11 cellular contexts compared by ENCODE assay signal in genomic region chr12:68565391-68565903, GRCh38. TPM values are rescaled to one million over a fixed set of nuclear protein-coding genes. Genes with fewer than 3 reads are reported as not detected.
DNase-seq lines count a peak whose midpoint lies in the region; ATAC-seq and TF ChIP-seq lines count a peak whose summit lies in the region.
"Had no signal": no experiment of that assay in that cellular context is flagged by ENCODE, and none has a peak within 500 bp of the region (broad histone marks: within the 10 kb centered on the region; RNA-seq: fewer than 3 reads in every experiment).

No MANE protein-coding gene starts in this region.

- no peak for DNase-seq in activated CD8-positive, alpha-beta memory T cell treated with anti-CD3 and anti-CD28 coated beads, Interleukin-2, amount 10 ng/mL, durations not matched to agents 7 days and 5 days
- no peak for DNase-seq in activated CD8-positive, alpha-beta memory T cell treated with anti-CD3 and anti-CD28 coated beads for 24 hours
- DNase-seq in fibroblast of the aortic adventitia (ENCODE audit: low read depth) (peak; percentile 83), stromal cell of bone marrow (ENCODE audit: low read depth) (peak; percentile 89), NCI-H526 (lab: John Stamatoyannopoulos, UW) (no peak), occipital lobe (lab: John Stamatoyannopoulos, UW) (no peak)
- DNase-seq: activated effector memory CD4-positive, alpha-beta T cell treated with anti-CD3 and anti-CD28 coated beads, Interleukin-2, amount 50 U/mL, for 16 hours; C1 segment of cervical spinal cord; SHP77 had no signal

- H3K27me3 Mint-ChIP-seq in activated CD8-positive, alpha-beta memory T cell treated with anti-CD3 and anti-CD28 coated beads, Interleukin-2, amount 10 ng/mL, durations not matched to agents 7 days and 5 days, result no peaks in the 10 kb centered on the region
- H3K27me3 Mint-ChIP-seq in T-helper 1 cell treated with Interleukin-12 subunit alpha and Interleukin-12 subunit beta and Interleukin-4 antibody, amounts not matched to agents 30 μg/mL and 1 μg/mL, for 36 hours (ENCODE audit: low read depth), result no peaks in the 10 kb centered on the region

- CTCF ChIA-PET in activated CD8-positive, alpha-beta memory T cell treated with anti-CD3 and anti-CD28 coated beads, Interleukin-2, amount 10 ng/mL, durations not matched to agents 7 days and 5 days (lab: Charles Lee), result interaction anchor here (0.6 to 2.6 kb wide), 6 partner anchors 13 to 249 kb away, joined by 3 to 8 read pairs (median 3); partner anchors contain the start of gene RAP1B

- H3K27ac Mint-ChIP-seq in activated CD8-positive, alpha-beta memory T cell treated with anti-CD3 and anti-CD28 coated beads, Interleukin-2, amount 10 ng/mL, durations not matched to agents 7 days and 5 days, result peak overlapping the region; percentile 64
- H3K27ac Mint-ChIP-seq in T-helper 1 cell treated with Interleukin-12 subunit alpha and Interleukin-12 subunit beta and Interleukin-4 antibody, amounts not matched to agents 30 μg/mL and 1 μg/mL, for 36 hours, result peak overlapping the region; percentile 38

- peaks cover 26% of the 10 kb centered on the region for H3K4me1 Mint-ChIP-seq in activated CD8-positive, alpha-beta memory T cell treated with anti-CD3 and anti-CD28 coated beads, Interleukin-2, amount 10 ng/mL, durations not matched to agents 7 days and 5 days
- H3K4me1 Mint-ChIP-seq in T-helper 1 cell treated with Interleukin-12 subunit alpha and Interleukin-12 subunit beta and Interleukin-4 antibody, amounts not matched to agents 30 μg/mL and 1 μg/mL, for 36 hours (ENCODE audit: low read depth), result peaks cover 23% of the 10 kb centered on the region

- H3K4me3 Mint-ChIP-seq in activated CD8-positive, alpha-beta memory T cell treated with anti-CD3 and anti-CD28 coated beads, Interleukin-2, amount 10 ng/mL, durations not matched to agents 7 days and 5 days, result no peak overlapping the region
- H3K4me3 Mint-ChIP-seq in T-helper 1 cell treated with Interleukin-12 subunit alpha and Interleukin-12 subunit beta and Interleukin-4 antibody, amounts not matched to agents 30 μg/mL and 1 μg/mL, for 36 hours, result peak overlapping the region; percentile 23

- peak; percentile 88 for ATAC-seq in activated CD8-positive, alpha-beta memory T cell treated with anti-CD3 and anti-CD28 coated beads, Interleukin-2, amount 10 ng/mL, durations not matched to agents 7 days and 5 days
- no peak for ATAC-seq in HG03097 (IDR thresholded peaks at IDR 0.05; ENCODE audit: low FRiP score, unreplicated experiment)

- H3K36me3 Mint-ChIP-seq in activated CD8-positive, alpha-beta memory T cell treated with anti-CD3 and anti-CD28 coated beads, Interleukin-2, amount 10 ng/mL, durations not matched to agents 7 days and 5 days, result peaks cover 2% of the 10 kb centered on the region
- H3K36me3 Mint-ChIP-seq in T-helper 1 cell treated with Interleukin-12 subunit alpha and Interleukin-12 subunit beta and Interleukin-4 antibody, amounts not matched to agents 30 μg/mL and 1 μg/mL, for 36 hours (ENCODE audit: low read depth), result peaks cover 5% of the 10 kb centered on the region

- H3K9me3 Mint-ChIP-seq in activated CD8-positive, alpha-beta memory T cell treated with anti-CD3 and anti-CD28 coated beads, Interleukin-2, amount 10 ng/mL, durations not matched to agents 7 days and 5 days (ENCODE audit: low read depth), result no peaks in the 10 kb centered on the region
- peaks cover 5% of the 10 kb centered on the region for H3K9me3 Mint-ChIP-seq in T-helper 1 cell treated with Interleukin-12 subunit alpha and Interleukin-12 subunit beta and Interleukin-4 antibody, amounts not matched to agents 30 μg/mL and 1 μg/mL, for 36 hours

- no peak for TF ChIP-seq CTCF in fibroblast of the aortic adventitia (IDR thresholded peaks at IDR 0.05; ENCODE audit: insufficient read depth, low read length)

- H3K4me3 ChIP-seq in fibroblast of the aortic adventitia (ENCODE audit: low read depth, low read length), result no peak overlapping the region

RNA-seq across cellular contexts. Expression of gene RAP1B, which starts 45.3 kb away (rescaled TPM):
- total RNA-seq in activated CD8-positive, alpha-beta memory T cell treated with anti-CD3 and anti-CD28 coated beads, Interleukin-2, amount 10 ng/mL, durations not matched to agents 7 days and 5 days, result 100 to 1,000 TPM; 211 to 252 TPM
- total RNA-seq in fibroblast of the aortic adventitia (ENCODE audit: low replicate concordance) (256 and 294 TPM in 2 replicates), occipital lobe (110 TPM)

Comparison
In these comparisons a context has a peak if more than half of its experiments do, and no peak if none do; other contexts are left out.
1. DNase-seq: peak in fibroblast of the aortic adventitia (single experiment) and stromal cell of bone marrow (single experiment); none in activated CD8-positive, alpha-beta memory T cell treated with anti-CD3 and anti-CD28 coated beads, Interleukin-2, amount 10 ng/mL, durations not matched to agents 7 days and 5 days (single experiment), activated CD8-positive, alpha-beta memory T cell treated with anti-CD3 and anti-CD28 coated beads for 24 hours (single experiment), NCI-H526 (0 of 2) and occipital lobe (single experiment).